In the genomic region with DNA sequence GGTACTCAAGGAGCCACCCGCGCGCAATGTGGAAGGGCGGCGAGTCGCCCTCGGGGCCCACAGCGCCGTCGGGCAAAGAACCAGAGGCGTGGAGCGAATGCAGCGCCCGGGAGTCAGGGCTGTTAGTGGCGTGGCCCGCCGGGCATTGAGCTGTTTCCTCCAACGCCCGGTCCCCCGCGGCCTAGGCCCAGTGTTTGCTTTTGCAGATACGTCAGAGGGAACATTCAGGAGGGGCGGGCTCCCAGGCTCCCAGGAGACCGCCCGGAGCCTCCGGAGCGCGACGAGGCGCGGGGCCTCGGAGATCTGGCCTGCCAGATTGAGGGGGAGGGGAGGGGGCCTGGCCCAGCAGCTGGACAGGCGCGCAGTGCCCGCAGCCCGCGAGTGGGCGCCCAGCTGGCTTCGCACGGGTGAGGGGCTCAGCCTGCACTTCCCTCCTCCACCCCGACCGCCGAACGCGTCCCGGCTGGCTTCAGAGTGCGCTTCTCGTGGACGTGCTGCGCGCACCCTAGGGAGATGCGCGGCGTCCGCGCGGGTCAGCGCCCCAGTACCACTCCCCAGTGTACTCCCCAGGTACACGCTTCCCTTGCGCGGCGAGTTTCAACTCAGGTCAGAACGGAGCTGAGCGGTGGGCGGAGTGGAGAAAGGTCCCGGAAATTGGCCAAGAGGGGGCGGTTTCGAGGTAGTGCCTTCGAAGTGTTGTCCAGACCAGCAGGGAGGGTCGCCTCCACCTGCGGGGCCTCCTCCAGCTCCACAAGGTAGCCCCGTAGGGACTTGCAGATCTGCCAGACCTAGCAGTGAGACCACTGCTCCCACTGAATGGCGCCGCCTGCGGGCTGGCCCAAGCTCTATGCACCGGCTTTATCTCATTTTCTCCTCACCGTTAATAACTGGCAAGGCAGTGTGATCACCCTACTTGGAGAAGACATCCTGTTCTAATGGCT, we compare ENCODE assay signal across 1 cellular context.
TF ChIP-seq lines count a peak whose summit lies in the region.

No MANE protein-coding gene starts in this region.

TF ChIP-seq in K562, 482 proteins besides CTCF, POLR2A, EP300 and RAD21 (continued from another document):
- TF ChIP-seq, protein P1, sequence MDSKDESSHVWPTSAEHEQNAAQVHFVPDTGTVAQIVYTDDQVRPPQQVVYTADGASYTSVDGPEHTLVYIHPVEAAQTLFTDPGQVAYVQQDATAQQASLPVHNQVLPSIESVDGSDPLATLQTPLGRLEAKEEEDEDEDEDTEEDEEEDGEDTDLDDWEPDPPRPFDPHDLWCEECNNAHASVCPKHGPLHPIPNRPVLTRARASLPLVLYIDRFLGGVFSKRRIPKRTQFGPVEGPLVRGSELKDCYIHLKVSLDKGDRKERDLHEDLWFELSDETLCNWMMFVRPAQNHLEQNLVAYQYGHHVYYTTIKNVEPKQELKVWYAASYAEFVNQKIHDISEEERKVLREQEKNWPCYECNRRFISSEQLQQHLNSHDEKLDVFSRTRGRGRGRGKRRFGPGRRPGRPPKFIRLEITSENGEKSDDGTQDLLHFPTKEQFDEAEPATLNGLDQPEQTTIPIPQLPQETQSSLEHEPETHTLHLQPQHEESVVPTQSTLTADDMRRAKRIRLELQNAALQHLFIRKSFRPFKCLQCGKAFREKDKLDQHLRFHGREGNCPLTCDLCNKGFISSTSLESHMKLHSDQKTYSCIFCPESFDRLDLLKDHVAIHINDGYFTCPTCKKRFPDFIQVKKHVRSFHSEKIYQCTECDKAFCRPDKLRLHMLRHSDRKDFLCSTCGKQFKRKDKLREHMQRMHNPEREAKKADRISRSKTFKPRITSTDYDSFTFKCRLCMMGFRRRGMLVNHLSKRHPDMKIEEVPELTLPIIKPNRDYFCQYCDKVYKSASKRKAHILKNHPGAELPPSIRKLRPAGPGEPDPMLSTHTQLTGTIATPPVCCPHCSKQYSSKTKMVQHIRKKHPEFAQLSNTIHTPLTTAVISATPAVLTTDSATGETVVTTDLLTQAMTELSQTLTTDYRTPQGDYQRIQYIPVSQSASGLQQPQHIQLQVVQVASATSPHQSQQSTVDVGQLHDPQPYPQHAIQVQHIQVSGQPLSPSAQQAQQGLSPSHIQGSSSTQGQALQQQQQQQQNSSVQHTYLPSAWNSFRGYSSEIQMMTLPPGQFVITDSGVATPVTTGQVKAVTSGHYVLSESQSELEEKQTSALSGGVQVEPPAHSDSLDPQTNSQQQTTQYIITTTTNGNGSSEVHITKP (IDR thresholded peaks at IDR 0.05; ENCODE audit: partially characterized antibody), result no peak
- TF ChIP-seq NR2C1 (IDR thresholded peaks at IDR 0.05), result no peak
- TF ChIP-seq NR2C1 (tag; IDR thresholded peaks at IDR 0.05), result no peak
- TF ChIP-seq, protein P2, sequence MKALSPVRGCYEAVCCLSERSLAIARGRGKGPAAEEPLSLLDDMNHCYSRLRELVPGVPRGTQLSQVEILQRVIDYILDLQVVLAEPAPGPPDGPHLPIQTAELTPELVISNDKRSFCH (CRISPR knock-in tag; IDR thresholded peaks at IDR 0.05), result no peak
- TF ChIP-seq, protein P2 (tag; IDR thresholded peaks at IDR 0.05), result no peak
- TF ChIP-seq, protein P3, sequence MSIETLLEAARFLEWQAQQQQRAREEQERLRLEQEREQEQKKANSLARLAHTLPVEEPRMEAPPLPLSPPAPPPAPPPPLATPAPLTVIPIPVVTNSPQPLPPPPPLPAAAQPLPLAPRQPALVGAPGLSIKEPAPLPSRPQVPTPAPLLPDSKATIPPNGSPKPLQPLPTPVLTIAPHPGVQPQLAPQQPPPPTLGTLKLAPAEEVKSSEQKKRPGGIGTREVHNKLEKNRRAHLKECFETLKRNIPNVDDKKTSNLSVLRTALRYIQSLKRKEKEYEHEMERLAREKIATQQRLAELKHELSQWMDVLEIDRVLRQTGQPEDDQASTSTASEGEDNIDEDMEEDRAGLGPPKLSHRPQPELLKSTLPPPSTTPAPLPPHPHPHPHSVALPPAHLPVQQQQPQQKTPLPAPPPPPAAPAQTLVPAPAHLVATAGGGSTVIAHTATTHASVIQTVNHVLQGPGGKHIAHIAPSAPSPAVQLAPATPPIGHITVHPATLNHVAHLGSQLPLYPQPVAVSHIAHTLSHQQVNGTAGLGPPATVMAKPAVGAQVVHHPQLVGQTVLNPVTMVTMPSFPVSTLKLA (conservative IDR thresholded peaks at IDR 0.05), result no peak
- no peak for TF ChIP-seq HDAC8 (tag; IDR thresholded peaks at IDR 0.05)
- no peak for TF ChIP-seq TEAD4 (IDR thresholded peaks at IDR 0.05; ENCODE audit: low read length)
- no peak for TF ChIP-seq TEAD4 (CRISPR knock-in tag; IDR thresholded peaks at IDR 0.05; ENCODE audit: borderline replicate concordance)
- TF ChIP-seq ZBTB8A (IDR thresholded peaks at IDR 0.05; ENCODE audit: partially characterized antibody), result no peak
- TF ChIP-seq, protein P4, sequence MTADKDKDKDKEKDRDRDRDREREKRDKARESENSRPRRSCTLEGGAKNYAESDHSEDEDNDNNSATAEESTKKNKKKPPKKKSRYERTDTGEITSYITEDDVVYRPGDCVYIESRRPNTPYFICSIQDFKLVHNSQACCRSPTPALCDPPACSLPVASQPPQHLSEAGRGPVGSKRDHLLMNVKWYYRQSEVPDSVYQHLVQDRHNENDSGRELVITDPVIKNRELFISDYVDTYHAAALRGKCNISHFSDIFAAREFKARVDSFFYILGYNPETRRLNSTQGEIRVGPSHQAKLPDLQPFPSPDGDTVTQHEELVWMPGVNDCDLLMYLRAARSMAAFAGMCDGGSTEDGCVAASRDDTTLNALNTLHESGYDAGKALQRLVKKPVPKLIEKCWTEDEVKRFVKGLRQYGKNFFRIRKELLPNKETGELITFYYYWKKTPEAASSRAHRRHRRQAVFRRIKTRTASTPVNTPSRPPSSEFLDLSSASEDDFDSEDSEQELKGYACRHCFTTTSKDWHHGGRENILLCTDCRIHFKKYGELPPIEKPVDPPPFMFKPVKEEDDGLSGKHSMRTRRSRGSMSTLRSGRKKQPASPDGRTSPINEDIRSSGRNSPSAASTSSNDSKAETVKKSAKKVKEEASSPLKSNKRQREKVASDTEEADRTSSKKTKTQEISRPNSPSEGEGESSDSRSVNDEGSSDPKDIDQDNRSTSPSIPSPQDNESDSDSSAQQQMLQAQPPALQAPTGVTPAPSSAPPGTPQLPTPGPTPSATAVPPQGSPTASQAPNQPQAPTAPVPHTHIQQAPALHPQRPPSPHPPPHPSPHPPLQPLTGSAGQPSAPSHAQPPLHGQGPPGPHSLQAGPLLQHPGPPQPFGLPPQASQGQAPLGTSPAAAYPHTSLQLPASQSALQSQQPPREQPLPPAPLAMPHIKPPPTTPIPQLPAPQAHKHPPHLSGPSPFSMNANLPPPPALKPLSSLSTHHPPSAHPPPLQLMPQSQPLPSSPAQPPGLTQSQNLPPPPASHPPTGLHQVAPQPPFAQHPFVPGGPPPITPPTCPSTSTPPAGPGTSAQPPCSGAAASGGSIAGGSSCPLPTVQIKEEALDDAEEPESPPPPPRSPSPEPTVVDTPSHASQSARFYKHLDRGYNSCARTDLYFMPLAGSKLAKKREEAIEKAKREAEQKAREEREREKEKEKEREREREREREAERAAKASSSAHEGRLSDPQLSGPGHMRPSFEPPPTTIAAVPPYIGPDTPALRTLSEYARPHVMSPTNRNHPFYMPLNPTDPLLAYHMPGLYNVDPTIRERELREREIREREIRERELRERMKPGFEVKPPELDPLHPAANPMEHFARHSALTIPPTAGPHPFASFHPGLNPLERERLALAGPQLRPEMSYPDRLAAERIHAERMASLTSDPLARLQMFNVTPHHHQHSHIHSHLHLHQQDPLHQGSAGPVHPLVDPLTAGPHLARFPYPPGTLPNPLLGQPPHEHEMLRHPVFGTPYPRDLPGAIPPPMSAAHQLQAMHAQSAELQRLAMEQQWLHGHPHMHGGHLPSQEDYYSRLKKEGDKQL (CRISPR knock-in tag; IDR thresholded peaks at IDR 0.05; ENCODE audit: borderline replicate concordance), result no peak
- TF ChIP-seq RNF2 (IDR thresholded peaks at IDR 0.05), result no peak
